ENCODE assay signal across 1 cellular context in genomic region chr3:137121704-137122314, GRCh38.
TF ChIP-seq lines count a peak whose summit lies in the region.

No MANE protein-coding gene starts in this region.

TF ChIP-seq in GM12878, 131 proteins besides CTCF, POLR2A, EP300 and RAD21 (continued from another document):
- no peak for TF ChIP-seq TBL1XR1 (IDR thresholded peaks at IDR 0.05; ENCODE audit: low read depth, low read length)
- TF ChIP-seq ZBTB4 (CRISPR knock-in tag; IDR thresholded peaks at IDR 0.05): no peak
- no peak for TF ChIP-seq MTA2 (IDR thresholded peaks at IDR 0.05; ENCODE audit: low read depth)
- TF ChIP-seq CREM (IDR thresholded peaks at IDR 0.05; ENCODE audit: low read depth): no peak
- TF ChIP-seq NR2C1 (IDR thresholded peaks at IDR 0.05): no peak
- TF ChIP-seq ESRRA (IDR thresholded peaks at IDR 0.05; ENCODE audit: low read length): no peak
- TF ChIP-seq TCF12 (IDR thresholded peaks at IDR 0.05; ENCODE audit: low read depth, low read length): no peak
- TF ChIP-seq STAT3 (IDR thresholded peaks at IDR 0.05; ENCODE audit: low read depth, low read length): no peak
- TF ChIP-seq ZZZ3 (IDR thresholded peaks at IDR 0.05; ENCODE audit: control insufficient read depth, insufficient read length, low read depth): no peak
